Comparison of ENCODE assay signal across 9 cellular contexts in the genomic region with DNA sequence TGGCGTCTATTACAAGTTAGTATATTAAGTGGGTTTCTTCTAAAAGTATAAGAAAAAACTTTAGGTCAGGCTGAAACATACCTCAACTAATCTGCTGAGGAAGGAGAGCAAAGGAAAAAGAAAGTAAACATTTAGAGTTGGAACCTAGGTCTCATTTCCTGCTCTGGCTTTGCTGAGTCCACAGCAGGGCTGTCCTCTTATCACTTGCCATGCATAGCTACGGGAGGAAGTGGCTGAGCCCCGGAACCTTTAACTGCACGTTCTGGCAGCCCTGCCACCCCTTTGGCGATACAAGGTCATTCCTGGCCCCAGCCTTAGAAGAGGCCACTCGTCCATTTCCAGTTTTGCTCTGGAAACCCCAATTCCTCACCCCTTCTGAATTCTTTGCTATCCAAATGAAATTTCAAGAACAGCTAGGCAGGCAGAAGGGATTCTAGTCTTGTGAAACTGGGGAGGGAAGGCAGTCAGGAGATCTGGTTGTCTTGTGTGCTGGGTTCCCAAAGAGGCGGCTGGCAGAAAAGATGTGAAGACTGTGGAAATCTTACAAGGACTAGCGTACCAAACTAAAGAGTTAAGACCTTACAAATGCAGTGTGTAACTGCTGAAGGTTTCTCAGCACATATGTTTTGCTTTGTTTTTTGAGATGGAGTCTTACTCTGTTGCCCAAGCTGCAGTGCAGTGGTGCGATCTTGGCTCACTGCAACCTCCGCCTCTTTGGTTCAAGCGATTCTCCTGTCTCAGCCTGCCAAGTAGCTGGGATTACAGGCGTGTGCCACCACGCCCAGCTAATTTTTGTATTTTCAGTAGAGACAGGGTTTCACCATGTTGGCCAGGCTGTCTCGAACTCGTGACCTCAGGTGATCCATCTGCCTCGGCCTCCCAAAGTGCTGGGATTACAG. TPM values are rescaled to one million over a fixed set of nuclear protein-coding genes. Genes with fewer than 3 reads are reported as not detected.
DNase-seq lines count a peak whose midpoint lies in the region; ATAC-seq, FAIRE-seq and TF ChIP-seq lines count a peak whose summit lies in the region.
"Had no signal": no experiment of that assay in that cellular context is flagged by ENCODE, and none has a peak within 500 bp of the region (broad histone marks: within the 10 kb centered on the region; RNA-seq: fewer than 3 reads in every experiment).

No MANE protein-coding gene starts in this region.

- CTCF ChIA-PET in Calu3 (lab: Charles Lee), result interaction anchor here (0.6 to 0.7 kb wide), 2 partner anchors 15 to 321 kb away, joined by 3 read pairs; no protein-coding TSS in a partner anchor

- no peaks in the 10 kb centered on the region for H3K9me3 ChIP-seq in cardiac muscle cell (ENCODE audit: low read depth)

- no peak overlapping the region for H3K4me3 Mint-ChIP-seq in Calu3 (ENCODE audit: low read depth, unreplicated experiment)
- peak overlapping the region; percentile 37 for H3K4me3 Mint-ChIP-seq in stimulated activated memory B cell treated with anti-CD40 and anti-IgM and Interleukin-4, amounts not matched to agents 10 μg/mL and 1 μg/mL and 100 μg/mL, for 72 hours

- H3K4me3 ChIP-seq in cardiac muscle cell (no peak overlapping the region), coronary artery (no peak overlapping the region)

- no TSS peak for BruUV-seq in Calu3 (replicated peaks; lab: Mats Ljungman, UMichigan)

- no peak for TF ChIP-seq CTCF in Calu3 (IDR thresholded peaks at IDR 0.05; ENCODE audit: unreplicated experiment)
- TF ChIP-seq CTCF in cardiac muscle cell (IDR thresholded peaks at IDR 0.05; ENCODE audit: low read depth, low read length), result no peak
- no peak for TF ChIP-seq CTCF in coronary artery (IDR thresholded peaks at IDR 0.05)
- TF ChIP-seq CTCF in D721Med (IDR thresholded peaks at IDR 0.05; ENCODE audit: insufficient read depth, missing control alignments), result no peak

- DNase-seq in Calu3 (peak; percentile 30), HT-29 (ENCODE audit: low spot score) (peak; percentile 63), cardiac muscle cell (ENCODE audit: low read depth in 1 of 2, low spot score in 1 of 2) (peak; percentile 61 to 65), coronary artery (ENCODE audit: low spot score) (no peak), D721Med (ENCODE audit: insufficient read length, low spot score) (no peak)
- peak; percentile 70 for DNase-seq in activated CD8-positive, alpha-beta memory T cell treated with anti-CD3 and anti-CD28 coated beads for 24 hours

- intact Hi-C loops in Calu3 (cut with micrococcal nuclease; ENCODE audit: unreplicated experiment), result loop anchor here (1.0 to 2.0 kb wide), 2 partner anchors 19 to 175 kb away; a partner anchor contains a TSS

- peaks cover 2% of the 10 kb centered on the region for H3K4me1 ChIP-seq in cardiac muscle cell (ENCODE audit: low read depth)

- peaks cover 10% of the 10 kb centered on the region for H3K4me1 Mint-ChIP-seq in Calu3 (ENCODE audit: low read depth, unreplicated experiment)
- peaks cover 45% of the 10 kb centered on the region for H3K4me1 Mint-ChIP-seq in stimulated activated memory B cell treated with anti-CD40 and anti-IgM and Interleukin-4, amounts not matched to agents 10 μg/mL and 1 μg/mL and 100 μg/mL, for 72 hours

- no peak overlapping the region for H3K27ac Mint-ChIP-seq in Calu3 (ENCODE audit: unreplicated experiment)
- H3K27ac Mint-ChIP-seq in stimulated activated memory B cell treated with anti-CD40 and anti-IgM and Interleukin-4, amounts not matched to agents 10 μg/mL and 1 μg/mL and 100 μg/mL, for 72 hours, result peak overlapping the region; percentile 82

- H3K36me3 ChIP-seq in cardiac muscle cell, result peaks cover 2% of the 10 kb centered on the region

- H3K27me3 Mint-ChIP-seq in Calu3 (ENCODE audit: unreplicated experiment), result no peaks in the 10 kb centered on the region
- no peaks in the 10 kb centered on the region for H3K27me3 Mint-ChIP-seq in stimulated activated memory B cell treated with anti-CD40 and anti-IgM and Interleukin-4, amounts not matched to agents 10 μg/mL and 1 μg/mL and 100 μg/mL, for 72 hours

- H3K9me3 Mint-ChIP-seq in Calu3 (ENCODE audit: low read depth, unreplicated experiment), result no peaks in the 10 kb centered on the region
- H3K9me3 Mint-ChIP-seq in stimulated activated memory B cell treated with anti-CD40 and anti-IgM and Interleukin-4, amounts not matched to agents 10 μg/mL and 1 μg/mL and 100 μg/mL, for 72 hours, result no peaks in the 10 kb centered on the region

- no peaks in the 10 kb centered on the region for H3K27me3 ChIP-seq in cardiac muscle cell

- H3K27ac ChIP-seq in cardiac muscle cell, result peak overlapping the region; percentile 4
- H3K27ac ChIP-seq in coronary artery, result peak overlapping the region in 1 of 2 donors; percentile 25

- peaks cover 43% of the 10 kb centered on the region for H3K36me3 Mint-ChIP-seq in Calu3 (ENCODE audit: insufficient read depth, unreplicated experiment)
- peaks cover 2% of the 10 kb centered on the region for H3K36me3 Mint-ChIP-seq in stimulated activated memory B cell treated with anti-CD40 and anti-IgM and Interleukin-4, amounts not matched to agents 10 μg/mL and 1 μg/mL and 100 μg/mL, for 72 hours

- ATAC-seq in GM19468 (IDR thresholded peaks at IDR 0.05; ENCODE audit: extremely low read depth, unreplicated experiment), result peak; percentile 49
- ATAC-seq in stimulated activated memory B cell treated with anti-CD40 and anti-IgM and Interleukin-4, amounts not matched to agents 10 μg/mL and 1 μg/mL and 100 μg/mL, for 72 hours, result peak; percentile 68
- ATAC-seq: HCT116 had no signal

- no peak for FAIRE-seq in D721Med (lab: Jason Lieb, UNC)

RNA-seq across cellular contexts. Expression of a gene that starts 19.1 kb away (rescaled TPM):
- total RNA-seq in Calu3 (2022), result 37.0 and 43.4 TPM in 2 replicates
- 4.4 and 7.3 TPM in 2 replicates for total RNA-seq in HT-29 (2014; rRNA removed; shearing (Covaris generic))
- total RNA-seq in cardiac muscle cell, result 39.8 and 76.7 TPM in 2 replicates
- polyA plus RNA-seq in cardiac muscle cell, result 57.5 and 72.5 TPM in 2 replicates

Comparison
In these comparisons a context has a peak if more than half of its experiments do, and no peak if none do; other contexts are left out.
1. DNase-seq: peak in Calu3 (single experiment), HT-29 (single experiment), activated CD8-positive, alpha-beta memory T cell treated with anti-CD3 and anti-CD28 coated beads for 24 hours (single experiment) and cardiac muscle cell (2 of 2); none in coronary artery (single experiment) and D721Med (single experiment).